16 cellular contexts compared by ENCODE assay signal in the genomic region with DNA sequence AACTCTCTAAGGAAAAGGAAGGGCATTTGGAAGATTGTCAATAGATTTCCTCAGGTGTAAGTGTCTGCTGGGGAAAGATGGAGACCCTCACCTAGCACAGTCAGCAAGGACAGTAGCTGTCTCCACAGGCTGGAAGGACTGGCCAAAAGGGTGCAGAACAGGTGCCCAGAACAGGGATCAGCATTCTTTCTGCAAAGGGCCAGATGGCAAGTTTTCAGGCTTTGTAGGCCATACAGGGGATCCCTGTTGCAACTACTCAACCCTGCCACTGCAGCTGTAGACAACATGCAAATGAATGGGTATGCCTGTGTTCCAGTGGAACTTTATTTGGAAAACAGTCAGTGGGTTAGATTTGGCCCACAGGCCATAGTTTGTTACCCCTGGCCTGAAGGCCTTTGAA. TPM values are rescaled to one million over a fixed set of nuclear protein-coding genes. Genes with fewer than 3 reads are reported as not detected.
DNase-seq lines count a peak whose midpoint lies in the region; TF ChIP-seq lines count a peak whose summit lies in the region.
"Had no signal": no experiment of that assay in that cellular context is flagged by ENCODE, and none has a peak within 500 bp of the region (broad histone marks: within the 10 kb centered on the region; RNA-seq: fewer than 3 reads in every experiment).

No MANE protein-coding gene starts in this region.

- intact Hi-C loops in activated T-helper 1 cell treated with anti-CD3 and anti-CD28 coated beads, Interleukin-12 subunit alpha, Interleukin-12 subunit beta, Interleukin-2, Interleukin-4 antibody, amounts not matched to agents 30 ng/mL and 10 ng/mL and 1 ng/mL, durations not matched to agents 14 hours and 24 hours and 36 hours (cut with micrococcal nuclease), result no loop called here

- TF ChIP-seq CTCF in glutamatergic neuron (IDR thresholded peaks at IDR 0.05; ENCODE audit: partially characterized antibody, unreplicated experiment), result no peak

- H3K27me3 Mint-ChIP-seq in glutamatergic neuron (ENCODE audit: unreplicated experiment), result no peaks in the 10 kb centered on the region
- peaks cover 6% of the 10 kb centered on the region for H3K27me3 Mint-ChIP-seq in activated T-helper 1 cell treated with anti-CD3 and anti-CD28 coated beads, Interleukin-12 subunit alpha, Interleukin-12 subunit beta, Interleukin-2, Interleukin-4 antibody, amounts not matched to agents 30 ng/mL and 10 ng/mL and 1 ng/mL, durations not matched to agents 14 hours and 24 hours and 36 hours (ENCODE audit: insufficient read depth)

- DNase-seq in NCI-H2171 treated with DMSO at 0.1 percent for 48 hours (lab: John Stamatoyannopoulos, UW) (peak; percentile 50), NCI-H2171 (lab: John Stamatoyannopoulos, UW) (no peak), NCI-H82 treated with DMSO at 0.1 percent for 48 hours (lab: John Stamatoyannopoulos, UW; ENCODE audit: unreplicated experiment) (peak; percentile 45), glutamatergic neuron (no peak), NOMO-1 (lab: John Stamatoyannopoulos, UW; ENCODE audit: unreplicated experiment in 2 of 2) (no peak), NCI-H1092 (lab: John Stamatoyannopoulos, UW) (no peak), SKM-1 treated with dmso at 0.1 percent for 144 hours (lab: John Stamatoyannopoulos, UW; ENCODE audit: unreplicated experiment) (no peak)
- no peak for DNase-seq in activated T-helper 1 cell treated with anti-CD3 and anti-CD28 coated beads, Interleukin-12 subunit alpha, Interleukin-12 subunit beta, Interleukin-2, Interleukin-4 antibody, amounts not matched to agents 30 ng/mL and 10 ng/mL and 1 ng/mL, durations not matched to agents 14 hours and 24 hours and 36 hours (ENCODE audit: low spot score)
- DNase-seq: Calu3; CD4-positive, alpha-beta memory T cell; GDM1; GM23248; HCEC 1CT had no signal

- H3K4me3 Mint-ChIP-seq in glutamatergic neuron (ENCODE audit: unreplicated experiment), result no peak overlapping the region
- no peak overlapping the region for H3K4me3 Mint-ChIP-seq in activated T-helper 1 cell treated with anti-CD3 and anti-CD28 coated beads, Interleukin-12 subunit alpha, Interleukin-12 subunit beta, Interleukin-2, Interleukin-4 antibody, amounts not matched to agents 30 ng/mL and 10 ng/mL and 1 ng/mL, durations not matched to agents 14 hours and 24 hours and 36 hours
- H3K4me3 Mint-ChIP-seq: CD14-positive monocyte; CD4-positive, alpha-beta memory T cell had no signal

- H3K36me3 Mint-ChIP-seq in glutamatergic neuron (ENCODE audit: unreplicated experiment), result no peaks in the 10 kb centered on the region
- H3K36me3 Mint-ChIP-seq in activated T-helper 1 cell treated with anti-CD3 and anti-CD28 coated beads, Interleukin-12 subunit alpha, Interleukin-12 subunit beta, Interleukin-2, Interleukin-4 antibody, amounts not matched to agents 30 ng/mL and 10 ng/mL and 1 ng/mL, durations not matched to agents 14 hours and 24 hours and 36 hours (ENCODE audit: low read depth), result no peaks in the 10 kb centered on the region
- H3K36me3 Mint-ChIP-seq: CD14-positive monocyte; CD4-positive, alpha-beta memory T cell had no signal

- H3K4me1 Mint-ChIP-seq in glutamatergic neuron (ENCODE audit: low read depth, unreplicated experiment), result peaks cover 30% of the 10 kb centered on the region
- H3K4me1 Mint-ChIP-seq in activated T-helper 1 cell treated with anti-CD3 and anti-CD28 coated beads, Interleukin-12 subunit alpha, Interleukin-12 subunit beta, Interleukin-2, Interleukin-4 antibody, amounts not matched to agents 30 ng/mL and 10 ng/mL and 1 ng/mL, durations not matched to agents 14 hours and 24 hours and 36 hours (ENCODE audit: low read depth), result no peaks in the 10 kb centered on the region
- H3K4me1 Mint-ChIP-seq: CD14-positive monocyte had no signal

- no peaks in the 10 kb centered on the region for H3K9me3 Mint-ChIP-seq in glutamatergic neuron (ENCODE audit: unreplicated experiment)
- H3K9me3 Mint-ChIP-seq in activated T-helper 1 cell treated with anti-CD3 and anti-CD28 coated beads, Interleukin-12 subunit alpha, Interleukin-12 subunit beta, Interleukin-2, Interleukin-4 antibody, amounts not matched to agents 30 ng/mL and 10 ng/mL and 1 ng/mL, durations not matched to agents 14 hours and 24 hours and 36 hours, result no peaks in the 10 kb centered on the region
- H3K9me3 Mint-ChIP-seq: CD14-positive monocyte; CD4-positive, alpha-beta memory T cell had no signal

- H3K27ac Mint-ChIP-seq in glutamatergic neuron (ENCODE audit: unreplicated experiment), result peak overlapping the region; percentile 33
- no peak overlapping the region for H3K27ac Mint-ChIP-seq in activated T-helper 1 cell treated with anti-CD3 and anti-CD28 coated beads, Interleukin-12 subunit alpha, Interleukin-12 subunit beta, Interleukin-2, Interleukin-4 antibody, amounts not matched to agents 30 ng/mL and 10 ng/mL and 1 ng/mL, durations not matched to agents 14 hours and 24 hours and 36 hours
- H3K27ac Mint-ChIP-seq: CD14-positive monocyte; CD4-positive, alpha-beta memory T cell had no signal

RNA-seq across cellular contexts. Expression of gene AGBL1, which starts 8.1 kb away (rescaled TPM):
- 0.76 TPM for total RNA-seq in glutamatergic neuron (ENCODE audit: unreplicated experiment)
- total RNA-seq in activated T-helper 1 cell treated with anti-CD3 and anti-CD28 coated beads, Interleukin-12 subunit alpha, Interleukin-12 subunit beta, Interleukin-2, Interleukin-4 antibody, amounts not matched to agents 30 ng/mL and 10 ng/mL and 1 ng/mL, durations not matched to agents 14 hours and 24 hours and 36 hours, result not detected in 2 replicates
- total RNA-seq: Calu3; CD4-positive, alpha-beta memory T cell; Daoy; GM23248; HT-29 had no signal

Comparison
In these comparisons a context has a peak if more than half of its experiments do, and no peak if none do; other contexts are left out.
1. DNase-seq: peak in NCI-H2171 treated with DMSO at 0.1 percent for 48 hours (single experiment) and NCI-H82 treated with DMSO at 0.1 percent for 48 hours (single experiment); none in NCI-H2171 (single experiment), glutamatergic neuron (single experiment), NOMO-1 (0 of 2), activated T-helper 1 cell treated with anti-CD3 and anti-CD28 coated beads, Interleukin-12 subunit alpha, Interleukin-12 subunit beta, Interleukin-2, Interleukin-4 antibody, amounts not matched to agents 30 ng/mL and 10 ng/mL and 1 ng/mL, durations not matched to agents 14 hours and 24 hours and 36 hours (single experiment), NCI-H1092 (single experiment) and SKM-1 treated with dmso at 0.1 percent for 144 hours (single experiment).